Comparison of ENCODE assay signal across 8 cellular contexts in genomic region chr21:44874240-44874496, GRCh38. TPM values are rescaled to one million over a fixed set of nuclear protein-coding genes. Genes with fewer than 3 reads are reported as not detected.
DNase-seq lines count a peak whose midpoint lies in the region; ATAC-seq and TF ChIP-seq lines count a peak whose summit lies in the region.

No MANE protein-coding gene starts in this region.

- in situ Hi-C loops in ACHN (cut with HindIII; ENCODE audit: low pct_ligation_motif_present, low pct_unique_long_range_greater_than_20kb, low sequenced_read_pairs) = no loop called here

- peak; percentile 5 to 7 for ATAC-seq in naive B cell (ENCODE audit: low read depth in 2 of 2)
- no peak for ATAC-seq in GM18909 (IDR thresholded peaks at IDR 0.05; ENCODE audit: poor library complexity, unreplicated experiment)

- H3K4me1 Mint-ChIP-seq in IgD-negative memory B cell = peaks cover 25 to 47% (median 41%) of the 10 kb centered on the region in 3 donors
- peaks cover 54 to 70% (median 55%) of the 10 kb centered on the region in 3 donors for H3K4me1 Mint-ChIP-seq in naive B cell

- H3K27me3 Mint-ChIP-seq in IgD-negative memory B cell = no peaks in the 10 kb centered on the region
- H3K27me3 Mint-ChIP-seq in naive B cell = no peaks in the 10 kb centered on the region

- DNase-seq in GM10248 (ENCODE audit: extremely low spot score) (peak; percentile 38), cardiac fibroblast (ENCODE audit: low read depth in 2 of 2) (peak in 1 of 2 donors; percentile 58), naive B cell (peak; percentile 42), putamen (ENCODE audit: low spot score) (no peak), ACHN (no peak)
- DNase-seq in effector CD4-positive, alpha-beta T cell = no peak

- peak overlapping the region; percentile 94 to 100 (median 98) for H3K27ac Mint-ChIP-seq in IgD-negative memory B cell
- H3K27ac Mint-ChIP-seq in naive B cell = peak overlapping the region; percentile 63 to 98 (median 96)

- peak overlapping the region; percentile 90 to 100 (median 98) for H3K4me3 Mint-ChIP-seq in IgD-negative memory B cell
- H3K4me3 Mint-ChIP-seq in naive B cell = peak overlapping the region; percentile 89 to 98 (median 96)

- H3K36me3 Mint-ChIP-seq in IgD-negative memory B cell (no peaks in the 10 kb centered on the region), naive B cell (no peaks in the 10 kb centered on the region)

- CTCF ChIA-PET in GM10248 (lab: Yijun Ruan, JAX) = interaction anchor here (0.9 to 2.6 kb wide), 10 partner anchors 14 to 263 kb away, joined by 3 to 9 read pairs (median 4); no protein-coding TSS in a partner anchor

- H3K4me3 ChIP-seq in cardiac fibroblast (replicated peaks in 1 of 2; ENCODE audit: low read depth in 2 of 2, low read length in 2 of 2) = peak overlapping the region; percentile 42 to 58

- POLR2A ChIA-PET in GM10248 (lab: Yijun Ruan, JAX) = interaction anchor here (0.6 kb wide), 1 partner anchor 73 kb away, joined by 4 read pairs; no protein-coding TSS in a partner anchor

- TF ChIP-seq CTCF in GM10248 (IDR thresholded peaks at IDR 0.05; ENCODE audit: control extremely low read depth, extremely low read depth, low read depth, missing control alignments) (no peak), cardiac fibroblast (IDR thresholded peaks at IDR 0.05; ENCODE audit: low read depth, low read length) (no peak)

- no peaks in the 10 kb centered on the region for H3K9me3 Mint-ChIP-seq in IgD-negative memory B cell
- no peaks in the 10 kb centered on the region for H3K9me3 Mint-ChIP-seq in naive B cell

RNA-seq across cellular contexts. Expression of gene PTTG1IP, which starts 0.7 kb away (rescaled TPM):
- 44.7 TPM for polyA plus RNA-seq in IgD-negative memory B cell
- 10 to 100 TPM; 28.1 to 43.5 (median 36.1) TPM for polyA plus RNA-seq in naive B cell (ENCODE audit: low read depth in 6 of 6)

RNA-seq across cellular contexts. Expression of gene ITGB2, which starts 46.5 kb away (rescaled TPM):
- polyA plus RNA-seq in IgD-negative memory B cell = 294 TPM
- 100 to 1,000 TPM; 220 to 346 (median 303) TPM for polyA plus RNA-seq in naive B cell (ENCODE audit: low read depth in 6 of 6)

RNA-seq across cellular contexts. Expression of gene SUMO3, which starts 56.3 kb away (rescaled TPM):
- polyA plus RNA-seq in IgD-negative memory B cell = 92.3 TPM
- polyA plus RNA-seq in naive B cell (ENCODE audit: low read depth in 6 of 6) = 100 to 1,000 TPM in 1 of 6 donors, 10 to 100 TPM in 5; 71.2 to 100 (median 79.5) TPM

Comparison
In these comparisons a context has a peak if more than half of its experiments do, and no peak if none do; other contexts are left out.
1. DNase-seq: peak in GM10248 (single experiment) and naive B cell (single experiment); none in effector CD4-positive, alpha-beta T cell (single experiment), putamen (single experiment) and ACHN (single experiment).